ENCODE assay signal across 13 cellular contexts in the genomic region with DNA sequence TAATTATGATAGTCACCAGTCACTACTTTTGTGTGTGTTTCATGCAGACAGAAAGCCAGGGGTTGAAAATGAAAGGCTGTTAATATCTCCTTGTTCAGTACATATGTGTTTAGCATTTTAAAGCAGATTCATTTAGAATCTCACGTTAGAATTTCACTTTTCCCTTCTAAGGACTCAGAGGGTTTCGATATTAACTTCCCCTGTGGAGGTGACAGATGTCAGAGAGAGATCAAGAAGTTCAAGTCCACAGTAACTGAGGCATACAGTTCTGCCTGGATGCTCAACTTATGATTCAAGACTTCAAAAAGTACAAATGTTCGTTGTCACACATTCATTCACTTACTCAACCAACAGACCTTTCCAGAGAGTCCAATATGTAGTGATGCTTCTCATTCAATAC.
DNase-seq lines count a peak whose midpoint lies in the region; ATAC-seq and TF ChIP-seq lines count a peak whose summit lies in the region.
"Had no signal": no experiment of that assay in that cellular context is flagged by ENCODE, and none has a peak within 500 bp of the region (broad histone marks: within the 10 kb centered on the region; RNA-seq: fewer than 3 reads in every experiment).

No MANE protein-coding gene starts in this region.

- H3K9me3 ChIP-seq in OCI-LY7 (ENCODE audit: low read length) (no peaks in the 10 kb centered on the region), uterus (no peaks in the 10 kb centered on the region)
- H3K9me3 ChIP-seq: SJSA1, thoracic aorta had no signal

- H3K4me2 ChIP-seq in OCI-LY7 (ENCODE audit: low read length), result peak overlapping the region; percentile 55

- H3K36me3 Mint-ChIP-seq in nephron progenitor cell (ENCODE audit: low read depth), result no peaks in the 10 kb centered on the region

- H3K27ac Mint-ChIP-seq in nephron progenitor cell, result no peak overlapping the region
- H3K27ac Mint-ChIP-seq: CD4-positive, alpha-beta T cell had no signal

- H4K20me1 ChIP-seq in OCI-LY7 (ENCODE audit: insufficient read depth, low read length), result no peaks in the 10 kb centered on the region

- H3K27ac ChIP-seq in OCI-LY7 (ENCODE audit: low read depth, low read length, poor library complexity, severe bottlenecking) (no peak overlapping the region), uterus (no peak overlapping the region)
- H3K27ac ChIP-seq: SJSA1, thoracic aorta had no signal

- no peaks in the 10 kb centered on the region for H3K27me3 ChIP-seq in uterus
- H3K27me3 ChIP-seq: SJSA1 had no signal

- no peak for TF ChIP-seq POLR2A in uterus (IDR thresholded peaks at IDR 0.05)

- H3K4me3 ChIP-seq in OCI-LY7 (ENCODE audit: low read depth, low read length, poor library complexity, severe bottlenecking), result no peak overlapping the region
- H3K4me3 ChIP-seq in uterus, result no peak overlapping the region
- H3K4me3 ChIP-seq: SJSA1, thoracic aorta had no signal

- ATAC-seq in GM18508 (IDR thresholded peaks at IDR 0.05; ENCODE audit: insufficient read depth, unreplicated experiment) (peak; percentile 56), GM19468 (IDR thresholded peaks at IDR 0.05; ENCODE audit: extremely low read depth, unreplicated experiment) (peak; percentile 25), HG02938 (IDR thresholded peaks at IDR 0.05; ENCODE audit: unreplicated experiment) (peak; percentile 49)

- CTCF ChIA-PET in OCI-LY7 (lab: Charles Lee; ENCODE audit: unreplicated experiment), result no interaction called here

- no peaks in the 10 kb centered on the region for H3K36me3 ChIP-seq in OCI-LY7 (ENCODE audit: insufficient read depth, low read length)
- no peaks in the 10 kb centered on the region for H3K36me3 ChIP-seq in uterus
- H3K36me3 ChIP-seq: SJSA1, thoracic aorta had no signal

- TF ChIP-seq CTCF in OCI-LY7 (conservative IDR thresholded peaks at IDR 0.05; ENCODE audit: low read length), result no peak
- no peak for TF ChIP-seq CTCF in nephron progenitor cell (IDR thresholded peaks at IDR 0.05)
- TF ChIP-seq CTCF in uterus (IDR thresholded peaks at IDR 0.05), result no peak

- no peak overlapping the region for H2AFZ ChIP-seq in OCI-LY7 (ENCODE audit: low read length)

- POLR2A ChIA-PET in OCI-LY7 (lab: Charles Lee), result interaction anchor here (0.9 to 1.5 kb wide), 5 partner anchors 14 to 75 kb away, joined by 3 to 7 read pairs (median 4); no protein-coding TSS in a partner anchor

- H3K9me3 Mint-ChIP-seq in nephron progenitor cell, result no peaks in the 10 kb centered on the region
- H3K9me3 Mint-ChIP-seq: CD4-positive, alpha-beta T cell had no signal

- no peaks in the 10 kb centered on the region for H3K79me2 ChIP-seq in OCI-LY7 (ENCODE audit: insufficient read depth, low read depth, low read length)

- intact Hi-C loops in OCI-LY7 (cut with micrococcal nuclease; ENCODE audit: unreplicated experiment), result no loop called here
- intact Hi-C loops in uterus (cut with DNase I; ENCODE audit: low total_unique reads), result no loop called here

- no TSS peak for BruUV-seq in OCI-LY7 (replicated peaks; lab: Mats Ljungman, UMichigan)

- DNase-seq in OCI-LY7 (ENCODE audit: low spot score) (peak; percentile 54), nephron progenitor cell (no peak), NCI-H2196 treated with DMSO at 0.1 percent for 48 hours (lab: John Stamatoyannopoulos, UW; ENCODE audit: unreplicated experiment) (no peak), uterus (no peak), dermis blood vessel endothelial cell (no peak)
- DNase-seq: activated effector memory CD4-positive, alpha-beta T cell treated with Interleukin-2 at 50 U/mL for 16 hours; CD4-positive, alpha-beta T cell; MM.1S had no signal

- H3K4me1 ChIP-seq in OCI-LY7 (ENCODE audit: insufficient read depth, low read length, poor library complexity, severe bottlenecking), result peaks cover 63% of the 10 kb centered on the region
- H3K4me1 ChIP-seq in uterus, result no peaks in the 10 kb centered on the region

- peaks cover 21% of the 10 kb centered on the region for H3K4me1 Mint-ChIP-seq in nephron progenitor cell

- H3K27me3 Mint-ChIP-seq in nephron progenitor cell (ENCODE audit: low read depth, poor library complexity), result peaks cover 25% of the 10 kb centered on the region
- H3K27me3 Mint-ChIP-seq: CD4-positive, alpha-beta T cell had no signal

- no peak overlapping the region for H3K4me3 Mint-ChIP-seq in nephron progenitor cell
- H3K4me3 Mint-ChIP-seq: CD4-positive, alpha-beta T cell had no signal

- no peaks in the 10 kb centered on the region for H3K9me2 ChIP-seq in OCI-LY7 (ENCODE audit: insufficient read depth, low read length)
